ENCODE assay signal across 11 cellular contexts in genomic region chr2:100821913-100822260, GRCh38. TPM values are rescaled to one million over a fixed set of nuclear protein-coding genes. Genes with fewer than 3 reads are reported as not detected.
DNase-seq lines count a peak whose midpoint lies in the region; ATAC-seq and TF ChIP-seq lines count a peak whose summit lies in the region.
"Had no signal": no experiment of that assay in that cellular context is flagged by ENCODE, and none has a peak within 500 bp of the region (broad histone marks: within the 10 kb centered on the region; RNA-seq: fewer than 3 reads in every experiment).

No MANE protein-coding gene starts in this region.

- peaks cover 15% of the 10 kb centered on the region for H3K4me1 ChIP-seq in testis

- H3K27me3 Mint-ChIP-seq in T-helper 2 cell treated with Interferon-gamma antibody and Interleukin-4, amounts not matched to agents 5 μg/mL and 100 μg/mL, for 36 hours (ENCODE audit: low read depth), result peaks cover 51% of the 10 kb centered on the region
- H3K27me3 Mint-ChIP-seq in activated T-helper 17 cell treated with anti-CD3 and anti-CD28 coated beads, Interleukin-2, amount 50 U/mL, for 72 hours, result peaks cover 26% of the 10 kb centered on the region

- H3K4me1 Mint-ChIP-seq in T-helper 2 cell treated with Interferon-gamma antibody and Interleukin-4, amounts not matched to agents 5 μg/mL and 100 μg/mL, for 36 hours (ENCODE audit: low read depth), result peaks cover 5% of the 10 kb centered on the region
- peaks cover 3% of the 10 kb centered on the region for H3K4me1 Mint-ChIP-seq in activated T-helper 17 cell treated with anti-CD3 and anti-CD28 coated beads, Interleukin-2, amount 50 U/mL, for 72 hours

- no peaks in the 10 kb centered on the region for H3K9me3 ChIP-seq in testis
- H3K9me3 ChIP-seq: mucosa of descending colon had no signal

- 62 to 64% methylated on average over 9 of the region's 9 CpGs for WGBS in testis, 2 donors

- H3K27ac Mint-ChIP-seq in T-helper 2 cell treated with Interferon-gamma antibody and Interleukin-4, amounts not matched to agents 5 μg/mL and 100 μg/mL, for 36 hours, result no peak overlapping the region
- H3K27ac Mint-ChIP-seq in activated T-helper 17 cell treated with anti-CD3 and anti-CD28 coated beads, Interleukin-2, amount 50 U/mL, for 72 hours, result peak overlapping the region; percentile 41

- no peak for ATAC-seq in activated T-helper 17 cell treated with anti-CD3 and anti-CD28 coated beads, Interleukin-2, amount 50 U/mL, for 72 hours (replicated peaks)
- ATAC-seq: mucosa of descending colon had no signal

- no peak for TF ChIP-seq POLR2A in testis (IDR thresholded peaks at IDR 0.05)

- H3K27ac ChIP-seq in testis, result no peak overlapping the region

- no peaks in the 10 kb centered on the region for H3K9me3 Mint-ChIP-seq in T-helper 2 cell treated with Interferon-gamma antibody and Interleukin-4, amounts not matched to agents 5 μg/mL and 100 μg/mL, for 36 hours
- H3K9me3 Mint-ChIP-seq in activated T-helper 17 cell treated with anti-CD3 and anti-CD28 coated beads, Interleukin-2, amount 50 U/mL, for 72 hours, result no peaks in the 10 kb centered on the region

- intact Hi-C loops in testis (cut with DNase I; ENCODE audit: low total_unique reads), result no loop called here

- no peaks in the 10 kb centered on the region for H3K36me3 Mint-ChIP-seq in T-helper 2 cell treated with Interferon-gamma antibody and Interleukin-4, amounts not matched to agents 5 μg/mL and 100 μg/mL, for 36 hours (ENCODE audit: low read depth)
- peaks cover 32% of the 10 kb centered on the region for H3K36me3 Mint-ChIP-seq in activated T-helper 17 cell treated with anti-CD3 and anti-CD28 coated beads, Interleukin-2, amount 50 U/mL, for 72 hours (ENCODE audit: low read depth)

- TF ChIP-seq CTCF in fibroblast of pulmonary artery (IDR thresholded peaks at IDR 0.05; ENCODE audit: low read length, missing control alignments) (no peak), testis (IDR thresholded peaks at IDR 0.05) (no peak)

- H3K4me3 Mint-ChIP-seq in T-helper 2 cell treated with Interferon-gamma antibody and Interleukin-4, amounts not matched to agents 5 μg/mL and 100 μg/mL, for 36 hours, result peak overlapping the region; percentile 73
- H3K4me3 Mint-ChIP-seq in activated T-helper 17 cell treated with anti-CD3 and anti-CD28 coated beads, Interleukin-2, amount 50 U/mL, for 72 hours, result peak overlapping the region; percentile 75

- H3K36me3 ChIP-seq in testis (ENCODE audit: low read depth, missing control alignments), result no peaks in the 10 kb centered on the region

- no peak for DNase-seq in T-helper 2 cell treated with Interferon-gamma antibody and Interleukin-4, amounts not matched to agents 5 μg/mL and 100 μg/mL, for 36 hours (ENCODE audit: low spot score)
- DNase-seq in T-helper 2 cell (no peak), fibroblast of pulmonary artery (ENCODE audit: low read depth) (no peak), skeletal muscle cell (ENCODE audit: low read depth) (no peak), testis (no peak), GM19240 (ENCODE audit: insufficient read length, low spot score) (no peak)
- DNase-seq in activated CD4-positive, CD25-positive, alpha-beta regulatory T cell (lab: John Stamatoyannopoulos, UW), result no peak
- DNase-seq: DMS153, mucosa of descending colon, NCI-H2107 had no signal

- H3K4me3 ChIP-seq in fibroblast of pulmonary artery (replicated peaks; ENCODE audit: low read depth, low read length) (peak overlapping the region; percentile 90), skeletal muscle cell (ENCODE audit: low read depth, low read length) (peak overlapping the region; percentile 73), testis (no peak overlapping the region)
- H3K4me3 ChIP-seq: mucosa of descending colon had no signal

- no peaks in the 10 kb centered on the region for H3K27me3 ChIP-seq in testis

RNA-seq across cellular contexts. Expression of gene NPAS2, which starts 1.9 kb away (rescaled TPM):
- 10 to 100 TPM in 1 of 2 donors, 1 to 10 TPM in 1; 3.9 to 11.4 TPM for total RNA-seq in activated T-helper 17 cell treated with anti-CD3 and anti-CD28 coated beads, Interleukin-2, amount 50 U/mL, for 72 hours
- 10 to 100 TPM; 46.7 to 64.2 TPM for total RNA-seq in testis
- 20.4 TPM for polyA plus RNA-seq in testis (ENCODE audit: insufficient read depth, low read depth, low replicate concordance)

Comparison
In these comparisons a context has a peak if more than half of its experiments do, and no peak if none do; other contexts are left out.
1. H3K4me3 ChIP-seq: peak in fibroblast of pulmonary artery (single experiment) and skeletal muscle cell (single experiment); none in testis (0 of 2).